In the genomic region with DNA sequence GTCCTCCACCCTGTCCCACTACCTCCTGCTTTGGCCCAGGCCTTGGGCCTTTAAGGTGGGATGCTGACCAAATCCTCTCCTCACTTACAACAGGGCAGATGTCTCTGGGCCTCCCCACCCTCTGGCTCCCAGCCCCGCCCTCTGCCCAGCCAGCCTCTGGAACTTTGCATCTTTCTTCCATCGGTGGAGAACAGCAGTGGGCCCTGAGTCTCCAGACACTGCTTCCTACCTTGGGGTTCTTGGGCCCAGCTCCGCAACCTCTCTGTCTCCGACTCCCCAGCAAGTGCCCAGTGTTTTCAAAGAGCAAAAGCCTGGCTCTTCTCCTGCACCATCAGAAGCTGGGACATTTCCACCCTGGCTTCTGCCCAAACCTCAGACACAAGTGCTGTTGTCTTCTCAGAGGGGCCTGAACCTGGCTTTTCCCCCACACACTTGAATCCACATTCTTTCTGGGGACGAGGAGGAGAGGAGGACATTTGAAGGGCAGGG, we compare ENCODE assay signal across 12 cellular contexts. TPM values are rescaled to one million over a fixed set of nuclear protein-coding genes. Genes with fewer than 3 reads are reported as not detected.
DNase-seq lines count a peak whose midpoint lies in the region; ATAC-seq, FAIRE-seq and TF ChIP-seq lines count a peak whose summit lies in the region.
"Had no signal": no experiment of that assay in that cellular context is flagged by ENCODE, and none has a peak within 500 bp of the region (broad histone marks: within the 10 kb centered on the region; RNA-seq: fewer than 3 reads in every experiment).

No MANE protein-coding gene starts in this region.

- H3K4me1 ChIP-seq in left ventricle myocardium inferior, result peaks cover 99% of the 10 kb centered on the region
- H3K4me1 ChIP-seq in pancreas, result no peaks in the 10 kb centered on the region

- TF ChIP-seq POLR2A in GM12891 (IDR thresholded peaks at IDR 0.05; ENCODE audit: low read depth, low read length), result no peak

- H3K9me3 ChIP-seq in left ventricle myocardium inferior (replicated peaks) (no peaks in the 10 kb centered on the region), pancreas (no peaks in the 10 kb centered on the region)

- 76 to 82% methylated on average over 5 of the region's 5 CpGs for WGBS in pancreas, 2 donors

- DNase-seq in AG08395 (ENCODE audit: low spot score), result peak; percentile 33
- DNase-seq in astrocyte of the hippocampus (ENCODE audit: low read depth, low spot score), result peak; percentile 54
- DNase-seq in left ventricle myocardium inferior, result peak; percentile 56
- no peak for DNase-seq in pancreas
- DNase-seq in GM12891 (ENCODE audit: insufficient read length, low spot score), result no peak
- no peak for DNase-seq in SW 1271 (lab: John Stamatoyannopoulos, UW)
- DNase-seq: AML-193, small intestine had no signal

- H3K27ac ChIP-seq in left ventricle myocardium inferior (replicated peaks) (peak overlapping the region; percentile 92), pancreas (peak overlapping the region in 3 of 4 donors; percentile 22 to 54 (median 53))

- H3K36me3 ChIP-seq in left ventricle myocardium inferior (peaks cover 23% of the 10 kb centered on the region), pancreas (no peaks in the 10 kb centered on the region)

- no peaks in the 10 kb centered on the region for H3K27me3 ChIP-seq in left ventricle myocardium inferior (ENCODE audit: low read depth)
- no peaks in the 10 kb centered on the region for H3K27me3 ChIP-seq in pancreas

- TF ChIP-seq CTCF in left ventricle myocardium inferior (IDR thresholded peaks at IDR 0.05; ENCODE audit: borderline replicate concordance), result no peak
- TF ChIP-seq CTCF in pancreas (IDR thresholded peaks at IDR 0.05), result no peak

- ATAC-seq in pancreas (peak in 2 of 4 donors; percentile 24 to 44), GM18511 (IDR thresholded peaks at IDR 0.05; ENCODE audit: unreplicated experiment) (no peak), HG03342 (IDR thresholded peaks at IDR 0.05; ENCODE audit: unreplicated experiment) (no peak)

- FAIRE-seq in pancreas (lab: Jason Lieb, UNC), result no peak
- no peak for FAIRE-seq in GM12891 (lab: Jason Lieb, UNC)
- FAIRE-seq: small intestine had no signal

- intact Hi-C loops in left ventricle myocardium inferior (cut with micrococcal nuclease) (no loop called here), pancreas (cut with DNase I) (no loop called here)

- peak overlapping the region; percentile 37 for H3K4me3 ChIP-seq in left ventricle myocardium inferior
- H3K4me3 ChIP-seq in pancreas, result no peak overlapping the region

TF ChIP-seq in GM12891, 5 proteins besides CTCF, POLR2A, EP300 and RAD21:
- no peak for TF ChIP-seq SPI1 (IDR thresholded peaks at IDR 0.05; ENCODE audit: low read depth, low read length)
- TF ChIP-seq PAX5 (IDR thresholded peaks at IDR 0.05; ENCODE audit: insufficient read depth, low read length, severe bottlenecking), result no peak
- TF ChIP-seq POLR2AphosphoS5 (IDR thresholded peaks at IDR 0.05; ENCODE audit: low read depth, low read length), result no peak
- TF ChIP-seq POU2F2 (IDR thresholded peaks at IDR 0.05; ENCODE audit: low read depth, low read length), result no peak
TF ChIP-seq in GM12891: peak in this region for 0.

RNA-seq across cellular contexts. Expression of a gene that starts 33.1 kb away (rescaled TPM):
- total RNA-seq in left ventricle myocardium inferior (349 TPM), pancreas (10 to 100 TPM in 1 of 6 donors, 1 to 10 TPM in 5; 2.3 to 12.6 (median 5.6) TPM)
- 1 to 10 TPM; 2.8 to 5.3 TPM for polyA plus RNA-seq in pancreas
- 0.14 TPM for polyA plus RNA-seq in GM12891 (2012; ENCODE audit: low read depth, missing spikeins)
- total RNA-seq: T-helper 2 cell treated with Interferon-gamma antibody and Interleukin-4, amounts not matched to agents 100 ng/mL and 5 ng/mL, for 36 hours had no signal

RNA-seq across cellular contexts. Expression of a gene that starts 51.8 kb away (rescaled TPM):
- total RNA-seq in left ventricle myocardium inferior (not detected), pancreas (1 to 10 TPM in 1 of 6 donors, under 1 TPM in 5; 0.47 to 1.8 (median 0.77) TPM)
- 1 to 10 TPM in 1 of 2 donors, under 1 TPM in 1; 0.91 to 3.5 TPM for polyA plus RNA-seq in pancreas
- 0.40 TPM for polyA plus RNA-seq in GM12891 (2012; ENCODE audit: low read depth, missing spikeins)
- total RNA-seq: HT-29; T-helper 2 cell treated with Interferon-gamma antibody and Interleukin-4, amounts not matched to agents 100 ng/mL and 5 ng/mL, for 36 hours had no signal

RNA-seq across cellular contexts. Expression of a gene that starts 53.0 kb away (rescaled TPM):
- total RNA-seq in left ventricle myocardium inferior, result 1.0 TPM
- total RNA-seq in pancreas, result 1 to 10 TPM in 4 of 6 donors, under 1 TPM in 2; 0.95 to 2.8 (median 1.4) TPM
- polyA plus RNA-seq in pancreas, result 1 to 10 TPM; 1.2 to 2.1 TPM
- polyA plus RNA-seq in GM12891 (2012; ENCODE audit: low read depth, missing spikeins), result not detected
- total RNA-seq: HT-29 had no signal

Comparison
In these comparisons a context has a peak if more than half of its experiments do, and no peak if none do; other contexts are left out.
1. DNase-seq: peak in AG08395 (single experiment), astrocyte of the hippocampus (single experiment) and left ventricle myocardium inferior (single experiment); none in pancreas (0 of 6), GM12891 (single experiment) and SW 1271 (0 of 2).
2. RNA of a gene that starts 33.1 kb away (total RNA-seq): 349 TPM in left ventricle myocardium inferior (single experiment); 2.3 to 12.6 TPM in pancreas; every median in the first group is over 10 times any median in the second.